In the genomic region with DNA sequence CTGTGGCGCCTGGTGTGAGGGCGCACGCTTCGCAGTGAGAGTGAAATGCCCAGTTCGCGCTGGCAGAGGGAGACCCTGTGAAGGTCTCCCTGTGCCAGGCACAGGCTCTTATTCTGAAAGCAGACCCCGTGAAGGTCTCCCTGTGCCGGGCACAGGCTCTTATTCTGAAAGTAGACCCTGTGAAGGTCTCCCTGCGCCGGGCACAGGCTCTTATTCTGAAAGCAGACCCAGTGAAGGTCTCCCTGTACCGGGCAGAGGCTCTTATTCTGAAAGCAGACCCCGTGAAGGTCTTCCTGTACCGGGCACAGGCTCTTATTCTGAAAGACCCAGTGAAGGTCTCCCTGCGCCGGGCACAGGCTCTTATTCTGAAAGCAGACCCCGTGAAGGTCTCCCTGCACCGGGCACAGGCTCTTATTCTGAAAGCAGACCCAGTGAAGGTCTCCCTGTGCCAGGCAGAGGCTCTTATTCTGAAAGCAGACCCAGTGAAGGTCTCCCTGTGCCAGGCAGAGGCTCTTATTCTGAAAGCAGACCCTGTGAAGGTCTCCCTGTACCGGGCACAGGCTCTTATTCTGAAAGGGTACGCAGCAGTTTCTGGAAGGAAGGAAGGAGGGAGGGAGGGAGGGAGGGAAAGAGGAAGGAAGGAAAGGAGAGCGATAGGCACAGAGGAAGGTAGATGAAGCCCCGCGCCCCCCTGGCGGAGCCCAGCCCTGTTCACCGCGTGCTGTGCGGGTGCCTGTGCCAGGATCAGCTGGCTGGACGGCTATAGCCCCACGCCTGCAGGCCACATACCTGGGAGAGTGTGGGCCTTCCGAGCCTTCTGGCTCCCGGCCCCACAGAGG, we compare ENCODE assay signal across 8 cellular contexts. TPM values are rescaled to one million over a fixed set of nuclear protein-coding genes. Genes with fewer than 3 reads are reported as not detected.
DNase-seq lines count a peak whose midpoint lies in the region; ATAC-seq and TF ChIP-seq lines count a peak whose summit lies in the region.

No MANE protein-coding gene starts in this region.

- H3K27ac Mint-ChIP-seq in IgD-negative memory B cell (peak overlapping the region; percentile 88 to 96 (median 88)), glutamatergic neuron (ENCODE audit: unreplicated experiment) (peak overlapping the region; percentile 73)
- peak overlapping the region; percentile 84 to 95 for H3K27ac Mint-ChIP-seq in activated naive CD4-positive, alpha-beta T cell treated with anti-CD3 and anti-CD28 coated beads, Interleukin-2, amount 50 U/mL, for 72 hours

- H3K4me1 Mint-ChIP-seq in IgD-negative memory B cell (peaks cover 12 to 24% (median 24%) of the 10 kb centered on the region in 3 donors), glutamatergic neuron (ENCODE audit: low read depth, unreplicated experiment) (peaks cover 15% of the 10 kb centered on the region)

- H3K27ac ChIP-seq in tibial artery, result peak overlapping the region; percentile 88 to 90

- no peaks in the 10 kb centered on the region for H3K9me3 ChIP-seq in tibial artery

- H3K36me3 Mint-ChIP-seq in IgD-negative memory B cell, result no peaks in the 10 kb centered on the region
- peaks cover 0 to 5% of the 10 kb centered on the region in 2 donors for H3K36me3 Mint-ChIP-seq in activated naive CD4-positive, alpha-beta T cell treated with anti-CD3 and anti-CD28 coated beads, Interleukin-2, amount 50 U/mL, for 72 hours
- no peaks in the 10 kb centered on the region for H3K36me3 Mint-ChIP-seq in glutamatergic neuron (ENCODE audit: unreplicated experiment)

- no peaks in the 10 kb centered on the region for H3K27me3 Mint-ChIP-seq in IgD-negative memory B cell
- H3K27me3 Mint-ChIP-seq in glutamatergic neuron (ENCODE audit: unreplicated experiment), result peaks cover 12% of the 10 kb centered on the region

- H3K36me3 ChIP-seq in BJ (ENCODE audit: control insufficient read depth, insufficient read depth, low read length) (peaks cover 16% of the 10 kb centered on the region), tibial artery (peaks cover 14 to 38% (median 21%) of the 10 kb centered on the region in 3 donors)

- H3K4me3 ChIP-seq in BJ (ENCODE audit: low read depth, low read length) (peak overlapping the region; percentile 63), tibial artery (peak overlapping the region; percentile 59 to 80)

- H3K4me3 Mint-ChIP-seq in IgD-negative memory B cell, result peak overlapping the region; percentile 58 to 94 (median 82)
- H3K4me3 Mint-ChIP-seq in glutamatergic neuron (ENCODE audit: unreplicated experiment), result peak overlapping the region; percentile 71

- CTCF ChIA-PET in BJ (lab: Yijun Ruan, JAX), result no interaction called here

- H3K9me3 Mint-ChIP-seq in IgD-negative memory B cell, result no peaks in the 10 kb centered on the region
- H3K9me3 Mint-ChIP-seq in activated naive CD4-positive, alpha-beta T cell treated with anti-CD3 and anti-CD28 coated beads, Interleukin-2, amount 50 U/mL, for 72 hours, result no peaks in the 10 kb centered on the region
- peaks cover 12% of the 10 kb centered on the region for H3K9me3 Mint-ChIP-seq in glutamatergic neuron (ENCODE audit: unreplicated experiment)

- DNase-seq in BJ (ENCODE audit: low read depth) (peak; percentile 26), SK-N-DZ (ENCODE audit: low spot score) (peak; percentile 94), glutamatergic neuron (peak; percentile 39), omental fat pad (ENCODE audit: low spot score) (no peak), tibial artery (peak; percentile 71 to 91)
- DNase-seq in activated naive CD4-positive, alpha-beta T cell treated with anti-CD3 and anti-CD28 coated beads, Interleukin-2, amount 50 U/mL, for 72 hours (ENCODE audit: low spot score in 2 of 2), result peak; percentile 49 to 72

- POLR2A ChIA-PET in BJ (lab: Charles Lee), result no interaction called here

- TF ChIP-seq CTCF in BJ (IDR thresholded peaks at IDR 0.05; ENCODE audit: insufficient read depth, low read depth, low read length), result no peak
- no peak for TF ChIP-seq CTCF in glutamatergic neuron (IDR thresholded peaks at IDR 0.05; ENCODE audit: partially characterized antibody, unreplicated experiment)
- no peak for TF ChIP-seq CTCF in omental fat pad (IDR thresholded peaks at IDR 0.05)
- TF ChIP-seq CTCF in tibial artery (IDR thresholded peaks at IDR 0.05), result no peak

- H3K27me3 ChIP-seq in BJ (ENCODE audit: control insufficient read depth, insufficient read depth, low read length) (no peaks in the 10 kb centered on the region), tibial artery (no peaks in the 10 kb centered on the region)

- peak; percentile 43 to 52 for ATAC-seq in activated naive CD4-positive, alpha-beta T cell treated with anti-CD3 and anti-CD28 coated beads, Interleukin-2, amount 50 U/mL, for 72 hours
- ATAC-seq in omental fat pad (ENCODE audit: low FRiP score), result peak; percentile 17
- ATAC-seq in HG02981 (IDR thresholded peaks at IDR 0.05; ENCODE audit: unreplicated experiment), result no peak

- intact Hi-C loops in tibial artery (cut with DNase I; ENCODE audit: low total_unique reads), result loop anchor here (10.0 kb wide), 1 partner anchor 102 kb away; the partner anchor contains the start of gene RAB40B

- peaks cover 0 to 44% (median 35%) of the 10 kb centered on the region in 4 donors for H3K4me1 ChIP-seq in tibial artery

RNA-seq across cellular contexts. Expression of gene WDR45B, which starts 55.3 kb away (rescaled TPM):
- 116 and 141 TPM in 2 replicates for polyA plus RNA-seq in BJ (2011; rRNA removed)
- 35.1 and 41.8 TPM in 2 replicates for polyA minus RNA-seq in BJ (2011; rRNA and poly(A)+ RNA removed)
- 32.1 TPM for polyA plus RNA-seq in IgD-negative memory B cell
- 115 and 129 TPM in 2 replicates for polyA plus RNA-seq in SK-N-DZ (2014; cell fraction: cytosol; rRNA removed)
- polyA plus RNA-seq in SK-N-DZ (2014; cell fraction: nucleus; rRNA removed), result 118 and 168 TPM in 2 replicates
- total RNA-seq in activated naive CD4-positive, alpha-beta T cell treated with anti-CD3 and anti-CD28 coated beads, Interleukin-2, amount 50 U/mL, for 72 hours, result 10 to 100 TPM; 33.9 to 89.9 TPM
- total RNA-seq in glutamatergic neuron (ENCODE audit: unreplicated experiment), result 60.4 TPM
- 100 to 1,000 TPM in 1 of 4 donors, 10 to 100 TPM in 3; 63.0 to 139 (median 86.0) TPM for total RNA-seq in omental fat pad
